10 cellular contexts compared by ENCODE assay signal in the genomic region with DNA sequence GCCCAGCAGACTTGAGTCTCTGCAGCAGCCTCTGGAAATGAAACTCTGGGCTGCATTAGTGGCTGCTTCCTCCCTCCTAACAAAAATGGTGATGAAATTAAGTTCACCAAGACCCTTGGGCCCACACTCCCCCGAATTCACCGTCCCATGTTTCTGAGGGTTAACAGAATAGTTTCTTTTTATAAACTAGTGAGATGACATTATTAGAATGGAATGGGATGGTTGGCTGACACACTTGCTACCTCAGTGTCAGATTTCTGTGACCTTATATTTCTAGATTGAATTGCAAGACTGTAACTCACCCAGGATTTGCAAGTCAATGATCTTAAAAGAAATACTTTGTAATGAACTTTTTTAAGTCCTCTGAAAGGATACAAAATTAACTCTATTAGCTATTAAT.
DNase-seq lines count a peak whose midpoint lies in the region; ATAC-seq and TF ChIP-seq lines count a peak whose summit lies in the region.
"Had no signal": no experiment of that assay in that cellular context is flagged by ENCODE, and none has a peak within 500 bp of the region (broad histone marks: within the 10 kb centered on the region; RNA-seq: fewer than 3 reads in every experiment).

No MANE protein-coding gene starts in this region.

- ATAC-seq in natural killer cell (no peak), HG02885 (IDR thresholded peaks at IDR 0.05; ENCODE audit: poor library complexity, unreplicated experiment) (no peak), upper lobe of right lung (no peak)

- H3K4me2 ChIP-seq in SK-N-SH: peak overlapping the region; percentile 56

- intact Hi-C loops in prostate gland (cut with DNase I): no loop called here
- intact Hi-C loops in natural killer cell (cut with micrococcal nuclease): no loop called here
- intact Hi-C loops in upper lobe of right lung (cut with DNase I): no loop called here

- CTCF ChIA-PET in SK-N-SH (lab: Yijun Ruan, JAX): no interaction called here

- DNase-seq in Daoy (ENCODE audit: low read depth) (peak; percentile 22), SK-N-SH (no peak), fibroblast of the aortic adventitia (ENCODE audit: low read depth) (peak; percentile 76), prostate gland (ENCODE audit: low spot score) (no peak), natural killer cell (no peak), upper lobe of right lung (no peak), NCI-H2171 (lab: John Stamatoyannopoulos, UW) (no peak)
- DNase-seq: activated CD4-positive, alpha-beta T cell treated with anti-CD3 and anti-CD28 coated beads, Interleukin-2, amount 10 ng/mL, durations not matched to agents 24 days and 14 days; glutamatergic neuron had no signal

- peak overlapping the region; percentile 75 for H2AFZ ChIP-seq in SK-N-SH (ENCODE audit: low read depth)

- H3K27me3 ChIP-seq in SK-N-SH (ENCODE audit: insufficient read depth) (no peaks in the 10 kb centered on the region), prostate gland (replicated peaks; ENCODE audit: insufficient read depth) (no peaks in the 10 kb centered on the region), upper lobe of right lung (no peaks in the 10 kb centered on the region)

- H3K4me1 ChIP-seq in SK-N-SH (ENCODE audit: control insufficient read depth in 1 of 2, insufficient read depth in 2 of 2, low read depth in 1 of 2, low read length in 1 of 2) (peaks cover 0 to 27% of the 10 kb centered on the region in 2 experiments; a peak in 3 of 4 replicates), prostate gland (replicated peaks) (peaks cover 3% of the 10 kb centered on the region), upper lobe of right lung (no peaks in the 10 kb centered on the region)

- H3K4me3 Mint-ChIP-seq in natural killer cell: no peak overlapping the region
- H3K4me3 Mint-ChIP-seq: activated CD4-positive, alpha-beta T cell treated with anti-CD3 and anti-CD28 coated beads, Interleukin-2, amount 10 ng/mL, durations not matched to agents 24 days and 14 days had no signal

- peaks cover 22% of the 10 kb centered on the region for H3F3A ChIP-seq in SK-N-SH (replicated peaks; ENCODE audit: insufficient read depth)

- H4K20me1 ChIP-seq in SK-N-SH (ENCODE audit: insufficient read depth): no peaks in the 10 kb centered on the region

- H3K9me3 ChIP-seq in SK-N-SH (no peaks in the 10 kb centered on the region), prostate gland (no peaks in the 10 kb centered on the region), upper lobe of right lung (no peaks in the 10 kb centered on the region)

- peak in 1 of 2 experiments; percentile 66; a peak in 1 of 4 replicates for TF ChIP-seq EP300 in SK-N-SH (IDR thresholded peaks at IDR 0.05; ENCODE audit: borderline replicate concordance in 1 of 2, low read depth in 1 of 2, low read length in 1 of 2)

- H3K4me3 ChIP-seq in SK-N-SH (ENCODE audit: low read depth in 2 of 2, low read length in 1 of 2): no peak overlapping the region
- no peak overlapping the region for H3K4me3 ChIP-seq in fibroblast of the aortic adventitia (ENCODE audit: low read depth, low read length)
- H3K4me3 ChIP-seq in prostate gland: no peak overlapping the region
- no peak overlapping the region for H3K4me3 ChIP-seq in upper lobe of right lung

- WGBS in SK-N-SH (ENCODE audit: low lambda C conversion rate): 8% methylated on average over 2 of the region's 2 CpGs
- 47% methylated on average over 2 of the region's 2 CpGs for WGBS in prostate gland

- H3K4me1 Mint-ChIP-seq in natural killer cell: no peaks in the 10 kb centered on the region

- TF ChIP-seq CTCF in SK-N-SH (IDR thresholded peaks at IDR 0.05): no peak
- TF ChIP-seq CTCF in fibroblast of the aortic adventitia (IDR thresholded peaks at IDR 0.05; ENCODE audit: insufficient read depth, low read length): no peak
- no peak for TF ChIP-seq CTCF in prostate gland (IDR thresholded peaks at IDR 0.05)
- TF ChIP-seq CTCF in natural killer cell (IDR thresholded peaks at IDR 0.05): no peak
- TF ChIP-seq CTCF in upper lobe of right lung (IDR thresholded peaks at IDR 0.05): no peak

- no peak for TF ChIP-seq POLR2A in prostate gland (IDR thresholded peaks at IDR 0.05)

- H3K9me2 ChIP-seq in SK-N-SH: no peaks in the 10 kb centered on the region

- H3K9ac ChIP-seq in SK-N-SH: peak overlapping the region; percentile 42; the same call in 1 of the 2 replicates

- H3K9me3 Mint-ChIP-seq in natural killer cell: no peaks in the 10 kb centered on the region

- no peaks in the 10 kb centered on the region for H3K36me3 ChIP-seq in SK-N-SH (replicated peaks in 1 of 2; ENCODE audit: control insufficient read depth in 1 of 2, insufficient read depth in 2 of 2, low read length in 1 of 2)
- H3K36me3 ChIP-seq in prostate gland: no peaks in the 10 kb centered on the region
- no peaks in the 10 kb centered on the region for H3K36me3 ChIP-seq in upper lobe of right lung

- peak overlapping the region; percentile 76 to 82; a peak in 3 of 4 replicates for H3K27ac ChIP-seq in SK-N-SH (ENCODE audit: low read depth in 2 of 2, low read length in 1 of 2)
- H3K27ac ChIP-seq in prostate gland: peak overlapping the region; percentile 23 to 77
- H3K27ac ChIP-seq in upper lobe of right lung: no peak overlapping the region

- no peaks in the 10 kb centered on the region for H3K79me2 ChIP-seq in SK-N-SH (ENCODE audit: insufficient read depth)

- no peak for TF ChIP-seq RAD21 in SK-N-SH (IDR thresholded peaks at IDR 0.05; ENCODE audit: low read length)

- H3K36me3 Mint-ChIP-seq in natural killer cell: no peaks in the 10 kb centered on the region

- peaks cover 0 to 11% of the 10 kb centered on the region in 2 donors for H3K27me3 Mint-ChIP-seq in natural killer cell (ENCODE audit: low read depth in 2 of 2)

- no peak overlapping the region for H3K27ac Mint-ChIP-seq in natural killer cell
- H3K27ac Mint-ChIP-seq: activated CD4-positive, alpha-beta T cell treated with anti-CD3 and anti-CD28 coated beads, Interleukin-2, amount 10 ng/mL, durations not matched to agents 24 days and 14 days had no signal

- POLR2A ChIA-PET in SK-N-SH (lab: Yijun Ruan, JAX): no interaction called here

TF ChIP-seq in SK-N-SH, 30 proteins besides CTCF, POLR2A, EP300 and RAD21 (continues in another document):
- no peak for TF ChIP-seq EZH2phosphoT487 (IDR thresholded peaks at IDR 0.05; ENCODE audit: borderline replicate concordance, low read depth)
- no peak for TF ChIP-seq YY1 (IDR thresholded peaks at IDR 0.05; ENCODE audit: low read depth)
- TF ChIP-seq NRF1 (IDR thresholded peaks at IDR 0.05; ENCODE audit: low read depth, low read length): no peak
- no peak for TF ChIP-seq USF1 (IDR thresholded peaks at IDR 0.05; ENCODE audit: borderline replicate concordance, low read depth)
- TF ChIP-seq ELF1 (IDR thresholded peaks at IDR 0.05): no peak
- TF ChIP-seq MXI1 (IDR thresholded peaks at IDR 0.05; ENCODE audit: low read depth, low read length): no peak
- TF ChIP-seq, protein P1, sequence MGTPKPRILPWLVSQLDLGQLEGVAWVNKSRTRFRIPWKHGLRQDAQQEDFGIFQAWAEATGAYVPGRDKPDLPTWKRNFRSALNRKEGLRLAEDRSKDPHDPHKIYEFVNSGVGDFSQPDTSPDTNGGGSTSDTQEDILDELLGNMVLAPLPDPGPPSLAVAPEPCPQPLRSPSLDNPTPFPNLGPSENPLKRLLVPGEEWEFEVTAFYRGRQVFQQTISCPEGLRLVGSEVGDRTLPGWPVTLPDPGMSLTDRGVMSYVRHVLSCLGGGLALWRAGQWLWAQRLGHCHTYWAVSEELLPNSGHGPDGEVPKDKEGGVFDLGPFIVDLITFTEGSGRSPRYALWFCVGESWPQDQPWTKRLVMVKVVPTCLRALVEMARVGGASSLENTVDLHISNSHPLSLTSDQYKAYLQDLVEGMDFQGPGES (IDR thresholded peaks at IDR 0.05; ENCODE audit: low read depth, low read length): no peak
- no peak for TF ChIP-seq GATA2 (CRISPR knock-in tag; IDR thresholded peaks at IDR 0.05)
- TF ChIP-seq REST (IDR thresholded peaks at IDR 0.05; ENCODE audit: low read depth, low read length): no peak
- no peak for TF ChIP-seq TEAD4 (IDR thresholded peaks at IDR 0.05; ENCODE audit: borderline replicate concordance, insufficient read depth)
- no peak for TF ChIP-seq GABPA (IDR thresholded peaks at IDR 0.05; ENCODE audit: low read depth)
- TF ChIP-seq MEF2A (IDR thresholded peaks at IDR 0.05; ENCODE audit: borderline replicate concordance, low read depth): peak; percentile 81
- TF ChIP-seq, protein P2, sequence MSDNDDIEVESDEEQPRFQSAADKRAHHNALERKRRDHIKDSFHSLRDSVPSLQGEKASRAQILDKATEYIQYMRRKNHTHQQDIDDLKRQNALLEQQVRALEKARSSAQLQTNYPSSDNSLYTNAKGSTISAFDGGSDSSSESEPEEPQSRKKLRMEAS (IDR thresholded peaks at IDR 0.05; ENCODE audit: low read depth): no peak

Comparison
In these comparisons a context has a peak if more than half of its experiments do, and no peak if none do; other contexts are left out.
1. DNase-seq: peak in Daoy (single experiment) and fibroblast of the aortic adventitia (single experiment); none in SK-N-SH (single experiment), prostate gland (single experiment), natural killer cell (single experiment), upper lobe of right lung (single experiment) and NCI-H2171 (single experiment).